In the genomic region with DNA sequence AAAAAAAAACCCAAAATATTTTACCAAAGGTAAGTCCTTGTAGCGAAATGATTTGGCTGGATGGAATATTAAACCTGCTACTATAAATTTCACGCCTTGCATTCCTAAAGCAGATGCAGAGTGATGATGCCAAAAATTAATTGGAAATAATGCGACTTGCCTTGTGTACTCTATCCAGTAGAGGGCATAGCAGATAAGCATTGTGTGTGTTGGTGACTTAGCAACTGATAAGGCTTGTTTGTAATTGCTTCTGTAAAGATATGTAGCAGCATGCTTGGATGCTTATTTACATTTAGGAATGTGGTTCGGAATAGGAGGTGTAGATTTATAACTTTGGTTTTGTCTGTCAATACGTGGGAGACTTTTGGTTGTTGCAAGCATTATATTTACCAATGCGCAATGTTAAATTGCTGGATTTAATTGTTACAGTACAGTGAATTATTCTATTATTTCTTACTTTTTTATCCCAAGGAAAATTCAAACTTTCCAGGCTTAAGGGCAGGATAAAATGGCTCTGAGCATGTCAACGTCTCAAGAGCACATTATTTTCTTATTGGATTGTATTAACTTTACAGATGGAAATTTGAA, we compare ENCODE assay signal across 8 cellular contexts.
DNase-seq lines count a peak whose midpoint lies in the region; ATAC-seq, FAIRE-seq and TF ChIP-seq lines count a peak whose summit lies in the region.

No MANE protein-coding gene starts in this region.

- H3K4me1 ChIP-seq in adipocyte (ENCODE audit: control insufficient read depth, insufficient read depth, low read length) (no peaks in the 10 kb centered on the region), keratinocyte (ENCODE audit: control insufficient read depth, extremely low read depth, insufficient read depth, low read length) (no peaks in the 10 kb centered on the region)

- H3K9ac ChIP-seq in adipocyte (ENCODE audit: low read length) (no peak overlapping the region), keratinocyte (ENCODE audit: control insufficient read depth, extremely low read depth, insufficient read depth, low read length) (no peak overlapping the region)

- H3K4me2 ChIP-seq in keratinocyte (ENCODE audit: control insufficient read depth, extremely low read depth, insufficient read depth, low read depth, low read length) = no peak overlapping the region

- no peak overlapping the region for H3K27ac ChIP-seq in keratinocyte (ENCODE audit: control insufficient read depth, insufficient read depth, low read length)

- H3K4me3 ChIP-seq in adipocyte (ENCODE audit: low read length) (no peak overlapping the region), keratinocyte (ENCODE audit: control insufficient read depth in 2 of 3, extremely low read depth in 1 of 3, insufficient read depth in 2 of 3, low read depth in 1 of 3, low read length in 3 of 3) (no peak overlapping the region)

- H4K20me1 ChIP-seq in keratinocyte (ENCODE audit: control insufficient read depth, extremely low read depth, insufficient read depth, low read length) = no peaks in the 10 kb centered on the region

- no peaks in the 10 kb centered on the region for H3K79me2 ChIP-seq in keratinocyte (ENCODE audit: control insufficient read depth, insufficient read depth, low read length)

- ATAC-seq in GM19463 (IDR thresholded peaks at IDR 0.05; ENCODE audit: unreplicated experiment) (no peak), HG02852 (IDR thresholded peaks at IDR 0.05; ENCODE audit: unreplicated experiment) (no peak)
- no peak for ATAC-seq in natural killer cell treated with Interleukin-12 subunit alpha and Interleukin-12 subunit beta and Interleukin-15 and Interleukin-18, amount 100 ng/mL, for 72 hours

- H3K36me3 Mint-ChIP-seq in natural killer cell treated with Interleukin-12 subunit alpha and Interleukin-12 subunit beta and Interleukin-15 and Interleukin-18, amount 100 ng/mL, for 72 hours = no peaks in the 10 kb centered on the region

- H3K27me3 ChIP-seq in adipocyte (replicated peaks; ENCODE audit: control insufficient read depth, insufficient read depth, low read length) (no peaks in the 10 kb centered on the region), keratinocyte (ENCODE audit: control insufficient read depth, extremely low read depth, insufficient read depth, low read length) (no peaks in the 10 kb centered on the region)

- no peaks in the 10 kb centered on the region for H3K9me1 ChIP-seq in keratinocyte (ENCODE audit: control insufficient read depth, extremely low read depth, insufficient read depth, low read length)

- no peaks in the 10 kb centered on the region for H3K9me3 Mint-ChIP-seq in natural killer cell treated with Interleukin-12 subunit alpha and Interleukin-12 subunit beta and Interleukin-15 and Interleukin-18, amount 100 ng/mL, for 72 hours

- peak; percentile 26 to 37 for DNase-seq in AML-193 (lab: John Stamatoyannopoulos, UW)
- DNase-seq in GM19239 (ENCODE audit: insufficient read length, low spot score) = peak; percentile 15
- DNase-seq in NCI-H2107 (lab: John Stamatoyannopoulos, UW) = peak; percentile 39
- peak; percentile 62 for DNase-seq in adipocyte (ENCODE audit: low read depth)
- peak; percentile 15 for DNase-seq in keratinocyte (ENCODE audit: low read depth, low spot score)
- DNase-seq in natural killer cell treated with Interleukin-12 subunit alpha and Interleukin-12 subunit beta and Interleukin-15 and Interleukin-18, amount 100 ng/mL, for 72 hours (ENCODE audit: low spot score) = no peak

- no peak overlapping the region for H2AFZ ChIP-seq in keratinocyte (ENCODE audit: control insufficient read depth, low read length)

- dilution Hi-C loops in keratinocyte (cut with MboI; ENCODE audit: extremely low pct_ligation_motif_present, low sequenced_read_pairs) = no loop called here

- H3K4me3 Mint-ChIP-seq in natural killer cell treated with Interleukin-12 subunit alpha and Interleukin-12 subunit beta and Interleukin-15 and Interleukin-18, amount 100 ng/mL, for 72 hours = no peak overlapping the region

- FAIRE-seq in GM19239 (lab: Jason Lieb, UNC) (peak; percentile 39), keratinocyte (lab: Jason Lieb, UNC) (peak; percentile 57)

- H3K36me3 ChIP-seq in adipocyte (ENCODE audit: control insufficient read depth, insufficient read depth, low read length, severe bottlenecking) (no peaks in the 10 kb centered on the region), keratinocyte (ENCODE audit: control insufficient read depth in 2 of 2, extremely low read depth in 1 of 2, insufficient read depth in 2 of 2, low read length in 2 of 2) (no peaks in the 10 kb centered on the region)

- H3K4me1 Mint-ChIP-seq in natural killer cell treated with Interleukin-12 subunit alpha and Interleukin-12 subunit beta and Interleukin-15 and Interleukin-18, amount 100 ng/mL, for 72 hours (ENCODE audit: low read depth in 2 of 2) = no peaks in the 10 kb centered on the region

- TF ChIP-seq CTCF in keratinocyte (optimal IDR thresholded peaks at IDR 0.05 in 1 of 3, IDR thresholded peaks at IDR 0.05 in 1 of 3, conservative IDR thresholded peaks at IDR 0.05 in 1 of 3; ENCODE audit: extremely low read depth in 1 of 3, insufficient read depth in 2 of 3, low read length in 3 of 3) = peak in 2 of 3 experiments; percentile 69 to 86

- H3K9me3 ChIP-seq in adipocyte (ENCODE audit: control insufficient read depth, low read length) (no peaks in the 10 kb centered on the region), keratinocyte (ENCODE audit: control insufficient read depth, low read depth, low read length) (no peaks in the 10 kb centered on the region)

- H3K27ac Mint-ChIP-seq in natural killer cell treated with Interleukin-12 subunit alpha and Interleukin-12 subunit beta and Interleukin-15 and Interleukin-18, amount 100 ng/mL, for 72 hours = no peak overlapping the region

- peaks cover 0 to 3% of the 10 kb centered on the region in 2 donors for H3K27me3 Mint-ChIP-seq in natural killer cell treated with Interleukin-12 subunit alpha and Interleukin-12 subunit beta and Interleukin-15 and Interleukin-18, amount 100 ng/mL, for 72 hours
